1 cellular context compared by ENCODE assay signal in genomic region chr3:113719294-113719693, GRCh38.
TF ChIP-seq lines count a peak whose summit lies in the region.

No MANE protein-coding gene starts in this region.

TF ChIP-seq in K562, 482 proteins besides CTCF, POLR2A, EP300 and RAD21:
- no peak for TF ChIP-seq HINFP (tag; conservative IDR thresholded peaks at IDR 0.05; ENCODE audit: low read depth)
- no peak for TF ChIP-seq PBX2 (CRISPR knock-in tag; IDR thresholded peaks at IDR 0.05; ENCODE audit: low read depth)
- TF ChIP-seq PBX2 (tag; conservative IDR thresholded peaks at IDR 0.05; ENCODE audit: low read depth): no peak
- TF ChIP-seq ZNF407 (IDR thresholded peaks at IDR 0.05; ENCODE audit: low read depth): no peak
- no peak for TF ChIP-seq FOXA3 (CRISPR knock-in tag; conservative IDR thresholded peaks at IDR 0.05 in 1 of 2, IDR thresholded peaks at IDR 0.05 in 1 of 2)
- no peak for TF ChIP-seq CHCHD3 (CRISPR knock-in tag; IDR thresholded peaks at IDR 0.05)
- TF ChIP-seq POLR2H (tag; IDR thresholded peaks at IDR 0.05; ENCODE audit: low read depth): no peak
- no peak for TF ChIP-seq PRMT5 (CRISPR knock-in tag; IDR thresholded peaks at IDR 0.05)
- TF ChIP-seq EWSR1 (IDR thresholded peaks at IDR 0.05; ENCODE audit: borderline replicate concordance, low read depth, partially characterized antibody): no peak
- TF ChIP-seq BMI1 (IDR thresholded peaks at IDR 0.05; ENCODE audit: low read length): no peak
- TF ChIP-seq MTA1 (IDR thresholded peaks at IDR 0.05; ENCODE audit: borderline replicate concordance): no peak
- no peak for TF ChIP-seq MEF2D (tag; conservative IDR thresholded peaks at IDR 0.05; ENCODE audit: low read depth)
- no peak for TF ChIP-seq HCFC1 (IDR thresholded peaks at IDR 0.05; ENCODE audit: low read depth, low read length)
- TF ChIP-seq PPARD (CRISPR knock-in tag; IDR thresholded peaks at IDR 0.05): no peak
- TF ChIP-seq GATA2 (CRISPR knock-in tag; IDR thresholded peaks at IDR 0.05): no peak
- TF ChIP-seq MIER1 (IDR thresholded peaks at IDR 0.05; ENCODE audit: low read depth): no peak
- TF ChIP-seq THRB (CRISPR knock-in tag; conservative IDR thresholded peaks at IDR 0.05): no peak
- no peak for TF ChIP-seq ZNF395 (CRISPR knock-in tag; IDR thresholded peaks at IDR 0.05)
TF ChIP-seq in K562: peak in this region for 0.
